ENCODE assay signal across 1 cellular context in the genomic region with DNA sequence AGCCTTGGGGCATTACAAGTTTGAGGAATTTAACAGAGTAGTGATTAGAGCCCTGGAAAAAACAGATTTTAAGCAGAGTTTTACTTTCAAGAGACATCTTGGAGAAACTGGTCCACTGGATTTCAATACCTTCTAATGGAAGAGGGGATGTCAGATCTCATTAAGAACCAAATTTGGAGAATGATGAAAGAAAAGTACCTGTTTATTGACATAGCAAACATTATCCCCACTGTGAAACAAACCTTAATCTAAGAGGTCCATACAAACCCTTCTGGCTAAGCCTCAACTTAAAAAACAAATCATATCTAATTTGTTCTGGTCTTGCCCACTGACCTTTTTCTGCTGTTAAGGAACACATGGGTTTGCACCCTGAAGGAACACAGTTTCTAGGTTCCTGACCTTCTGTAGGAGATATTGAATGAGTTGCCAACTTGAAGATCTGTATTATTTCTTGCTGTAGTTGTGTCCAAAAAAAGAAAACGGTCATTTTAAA.
TF ChIP-seq lines count a peak whose summit lies in the region.

No MANE protein-coding gene starts in this region.

TF ChIP-seq in SK-N-SH, 30 proteins besides CTCF, POLR2A, EP300 and RAD21:
- TF ChIP-seq GATA2 (CRISPR knock-in tag; IDR thresholded peaks at IDR 0.05) (no peak), RFX5 (IDR thresholded peaks at IDR 0.05; ENCODE audit: low read length) (no peak), NFIC (IDR thresholded peaks at IDR 0.05; ENCODE audit: borderline replicate concordance) (no peak), MXI1 (IDR thresholded peaks at IDR 0.05; ENCODE audit: low read depth, low read length) (no peak), MEF2A (IDR thresholded peaks at IDR 0.05; ENCODE audit: borderline replicate concordance, low read depth) (no peak), CHD2 (IDR thresholded peaks at IDR 0.05; ENCODE audit: low read length, partially characterized antibody) (no peak), FOSL2 (IDR thresholded peaks at IDR 0.05; ENCODE audit: borderline replicate concordance, low read depth) (no peak), TAF1 (IDR thresholded peaks at IDR 0.05; ENCODE audit: borderline replicate concordance, low read depth, low read length) (no peak)
- TF ChIP-seq, protein P1, sequence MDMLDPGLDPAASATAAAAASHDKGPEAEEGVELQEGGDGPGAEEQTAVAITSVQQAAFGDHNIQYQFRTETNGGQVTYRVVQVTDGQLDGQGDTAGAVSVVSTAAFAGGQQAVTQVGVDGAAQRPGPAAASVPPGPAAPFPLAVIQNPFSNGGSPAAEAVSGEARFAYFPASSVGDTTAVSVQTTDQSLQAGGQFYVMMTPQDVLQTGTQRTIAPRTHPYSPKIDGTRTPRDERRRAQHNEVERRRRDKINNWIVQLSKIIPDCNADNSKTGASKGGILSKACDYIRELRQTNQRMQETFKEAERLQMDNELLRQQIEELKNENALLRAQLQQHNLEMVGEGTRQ (IDR thresholded peaks at IDR 0.05; ENCODE audit: borderline replicate concordance, low read depth, low read length): no peak
- TF ChIP-seq, protein P2, sequence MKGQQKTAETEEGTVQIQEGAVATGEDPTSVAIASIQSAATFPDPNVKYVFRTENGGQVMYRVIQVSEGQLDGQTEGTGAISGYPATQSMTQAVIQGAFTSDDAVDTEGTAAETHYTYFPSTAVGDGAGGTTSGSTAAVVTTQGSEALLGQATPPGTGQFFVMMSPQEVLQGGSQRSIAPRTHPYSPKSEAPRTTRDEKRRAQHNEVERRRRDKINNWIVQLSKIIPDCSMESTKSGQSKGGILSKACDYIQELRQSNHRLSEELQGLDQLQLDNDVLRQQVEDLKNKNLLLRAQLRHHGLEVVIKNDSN (IDR thresholded peaks at IDR 0.05; ENCODE audit: borderline replicate concordance, low read depth): no peak
